ENCODE assay signal across 19 cellular contexts in genomic region chr5:61823796-61824195, GRCh38.
"Had no signal": no experiment of that assay in that cellular context is flagged by ENCODE, and none has a peak within 500 bp of the region (broad histone marks: within the 10 kb centered on the region; RNA-seq: fewer than 3 reads in every experiment).

No MANE protein-coding gene starts in this region.

- DNase-seq: activated CD4-positive, alpha-beta T cell treated with anti-CD3 and anti-CD28 coated beads, Interleukin-2, amount 10 ng/mL, durations not matched to agents 24 days and 14 days; activated CD8-positive, alpha-beta memory T cell treated with anti-CD3 and anti-CD28 coated beads for 24 hours; activated naive CD4-positive, alpha-beta T cell treated with anti-CD3 and anti-CD28 coated beads, Interleukin-2, amount 10 ng/mL, durations not matched to agents 7 days and 5 days; body of pancreas; central memory CD4-positive, alpha-beta T cell; effector CD8-positive, alpha-beta T cell; gastrocnemius medialis; hypothalamus; immature natural killer cell; midbrain; naive B cell; posterior cingulate gyrus; small intestine; stomach had no signal

- H3K27ac ChIP-seq: body of pancreas, coronary artery, epithelial cell of prostate, gastrocnemius medialis, stomach, thoracic aorta had no signal

- H3K27me3 ChIP-seq: body of pancreas, gastrocnemius medialis, stomach had no signal

- H3K9me3 Mint-ChIP-seq: activated CD4-positive, alpha-beta T cell treated with anti-CD3 and anti-CD28 coated beads, Interleukin-2, amount 10 ng/mL, durations not matched to agents 24 days and 14 days; activated naive CD4-positive, alpha-beta T cell treated with anti-CD3 and anti-CD28 coated beads, Interleukin-2, amount 10 ng/mL, durations not matched to agents 7 days and 5 days had no signal

- H3K4me3 ChIP-seq: body of pancreas, coronary artery, gastrocnemius medialis, lung, stomach, thoracic aorta had no signal

- H3K27ac Mint-ChIP-seq: activated CD4-positive, alpha-beta T cell treated with anti-CD3 and anti-CD28 coated beads, Interleukin-2, amount 10 ng/mL, durations not matched to agents 24 days and 14 days; activated naive CD4-positive, alpha-beta T cell treated with anti-CD3 and anti-CD28 coated beads, Interleukin-2, amount 10 ng/mL, durations not matched to agents 7 days and 5 days; activated T-helper 17 cell treated with anti-CD3 and anti-CD28 coated beads, Interleukin-2, amount 50 U/mL, for 72 hours; immature natural killer cell; naive B cell had no signal

- H3K36me3 Mint-ChIP-seq: activated naive CD4-positive, alpha-beta T cell treated with anti-CD3 and anti-CD28 coated beads, Interleukin-2, amount 10 ng/mL, durations not matched to agents 7 days and 5 days; immature natural killer cell; naive B cell had no signal

- H3K4me3 Mint-ChIP-seq: activated CD4-positive, alpha-beta T cell treated with anti-CD3 and anti-CD28 coated beads, Interleukin-2, amount 10 ng/mL, durations not matched to agents 24 days and 14 days; activated naive CD4-positive, alpha-beta T cell treated with anti-CD3 and anti-CD28 coated beads, Interleukin-2, amount 10 ng/mL, durations not matched to agents 7 days and 5 days; activated T-helper 17 cell treated with anti-CD3 and anti-CD28 coated beads, Interleukin-2, amount 50 U/mL, for 72 hours; naive B cell had no signal

- ATAC-seq: activated T-helper 17 cell treated with anti-CD3 and anti-CD28 coated beads, Interleukin-2, amount 50 U/mL, for 72 hours; body of pancreas; gastrocnemius medialis had no signal

- H3K36me3 ChIP-seq: gastrocnemius medialis, stomach, thoracic aorta had no signal

- H3K4me1 ChIP-seq: body of pancreas, gastrocnemius medialis, stomach had no signal

- H3K9me3 ChIP-seq: body of pancreas, gastrocnemius medialis, stomach, thoracic aorta had no signal

- H3K4me1 Mint-ChIP-seq: activated CD4-positive, alpha-beta T cell treated with anti-CD3 and anti-CD28 coated beads, Interleukin-2, amount 10 ng/mL, durations not matched to agents 24 days and 14 days; activated naive CD4-positive, alpha-beta T cell treated with anti-CD3 and anti-CD28 coated beads, Interleukin-2, amount 10 ng/mL, durations not matched to agents 7 days and 5 days; activated T-helper 17 cell treated with anti-CD3 and anti-CD28 coated beads, Interleukin-2, amount 50 U/mL, for 72 hours had no signal

- H3K27me3 Mint-ChIP-seq: activated CD4-positive, alpha-beta T cell treated with anti-CD3 and anti-CD28 coated beads, Interleukin-2, amount 10 ng/mL, durations not matched to agents 24 days and 14 days; activated naive CD4-positive, alpha-beta T cell treated with anti-CD3 and anti-CD28 coated beads, Interleukin-2, amount 10 ng/mL, durations not matched to agents 7 days and 5 days had no signal
